In genomic region chrY:15424633-15425259, GRCh38 we compare ENCODE assay signal across 9 cellular contexts.
A peak's percentile ranks its signal among the peaks of the same experiment; 100 is the strongest.
DNase-seq lines count a peak whose midpoint lies in the region; ATAC-seq and TF ChIP-seq lines count a peak whose summit lies in the region.
"Had no signal": no experiment of that assay in that cellular context is flagged by ENCODE, and none has a peak within 500 bp of the region (broad histone marks: within the 10 kb centered on the region; RNA-seq: fewer than 3 reads in every experiment).

No MANE protein-coding gene starts in this region.

- H3K27ac ChIP-seq in lower lobe of right lung: peak overlapping the region; percentile 78
- no peak overlapping the region for H3K27ac ChIP-seq in PC-3 (ENCODE audit: low read length)
- H3K27ac ChIP-seq: epithelial cell of prostate had no signal

- no peaks in the 10 kb centered on the region for H3K79me2 ChIP-seq in PC-3 (ENCODE audit: low read length)

- BruUV-seq in PC-3 (replicated peaks; lab: Mats Ljungman, UMichigan): no TSS peak

- POLR2A ChIA-PET in PC-3 (lab: Charles Lee; ENCODE audit: unreplicated experiment): no interaction called here

- H3K4me1 Mint-ChIP-seq in activated T-helper 17 cell treated with anti-CD3 and anti-CD28 coated beads, Interleukin-2, amount 50 U/mL, for 72 hours: peaks cover 12% of the 10 kb centered on the region

- H3K4me1 ChIP-seq in lower lobe of right lung (no peaks in the 10 kb centered on the region), PC-3 (ENCODE audit: insufficient read depth, low read length) (no peaks in the 10 kb centered on the region)

- no peaks in the 10 kb centered on the region for H3F3A ChIP-seq in PC-3 (ENCODE audit: low read length, unreplicated experiment)

- H4K20me1 ChIP-seq in PC-3 (ENCODE audit: low read length): no peaks in the 10 kb centered on the region

- ATAC-seq in HG02588 (IDR thresholded peaks at IDR 0.05; ENCODE audit: unreplicated experiment): peak; percentile 75
- peak; percentile 56 for ATAC-seq in activated T-helper 17 cell treated with anti-CD3 and anti-CD28 coated beads, Interleukin-2, amount 50 U/mL, for 72 hours (replicated peaks)
- ATAC-seq in lower lobe of right lung: no peak
- no peak for ATAC-seq in PC-3
- no peak for ATAC-seq in HG03039 (IDR thresholded peaks at IDR 0.05; ENCODE audit: unreplicated experiment)

- H3K9me3 Mint-ChIP-seq in activated T-helper 17 cell treated with anti-CD3 and anti-CD28 coated beads, Interleukin-2, amount 50 U/mL, for 72 hours: peaks cover 3% of the 10 kb centered on the region

- peak overlapping the region; percentile 49 for H3K4me3 ChIP-seq in lower lobe of right lung
- H3K4me3 ChIP-seq in PC-3 (ENCODE audit: low read length): no peak overlapping the region

- intact Hi-C loops in lower lobe of right lung (cut with DNase I) (no loop called here), PC-3 (cut with micrococcal nuclease) (no loop called here)

- no peak overlapping the region for H2AFZ ChIP-seq in PC-3 (ENCODE audit: low read length)

- TF ChIP-seq CTCF in lower lobe of right lung (IDR thresholded peaks at IDR 0.05) (no peak), PC-3 (conservative IDR thresholded peaks at IDR 0.05; ENCODE audit: low read depth, low read length) (no peak)

- peak overlapping the region; percentile 86 for H3K27ac Mint-ChIP-seq in activated T-helper 17 cell treated with anti-CD3 and anti-CD28 coated beads, Interleukin-2, amount 50 U/mL, for 72 hours

- no peaks in the 10 kb centered on the region for H3K36me3 Mint-ChIP-seq in activated T-helper 17 cell treated with anti-CD3 and anti-CD28 coated beads, Interleukin-2, amount 50 U/mL, for 72 hours (ENCODE audit: low read depth)

- H3K27me3 ChIP-seq in lower lobe of right lung (ENCODE audit: low read depth) (no peaks in the 10 kb centered on the region), PC-3 (ENCODE audit: low read length) (no peaks in the 10 kb centered on the region)

- CTCF ChIA-PET in PC-3 (lab: Charles Lee): no interaction called here

- in situ Hi-C loops in Caki2 (cut with HindIII; ENCODE audit: low pct_unique_long_range_greater_than_20kb, low sequenced_read_pairs): no loop called here

- H3K27me3 Mint-ChIP-seq in activated T-helper 17 cell treated with anti-CD3 and anti-CD28 coated beads, Interleukin-2, amount 50 U/mL, for 72 hours: no peaks in the 10 kb centered on the region

- peak overlapping the region; percentile 88 for H3K4me3 Mint-ChIP-seq in activated T-helper 17 cell treated with anti-CD3 and anti-CD28 coated beads, Interleukin-2, amount 50 U/mL, for 72 hours

- no peaks in the 10 kb centered on the region for H3K9me2 ChIP-seq in PC-3 (replicated peaks; ENCODE audit: low read length)

- no peaks in the 10 kb centered on the region for H3K9me3 ChIP-seq in lower lobe of right lung
- H3K9me3 ChIP-seq in PC-3 (ENCODE audit: low read length): no peaks in the 10 kb centered on the region

- no peak overlapping the region for H3K9ac ChIP-seq in PC-3 (ENCODE audit: low read length)

- H3K36me3 ChIP-seq in lower lobe of right lung: no peaks in the 10 kb centered on the region
- no peaks in the 10 kb centered on the region for H3K36me3 ChIP-seq in PC-3 (ENCODE audit: low read depth, low read length)

- H3K4me2 ChIP-seq in PC-3 (ENCODE audit: low read length): no peak overlapping the region

- DNase-seq in Caki2 (ENCODE audit: low read depth): peak; percentile 12
- DNase-seq in lower lobe of right lung: no peak
- no peak for DNase-seq in globus pallidus (ENCODE audit: low spot score)
- no peak for DNase-seq in PC-3
- no peak for DNase-seq in NCI-H2081 (lab: John Stamatoyannopoulos, UW)

Comparison
In these comparisons a context has a peak if more than half of its experiments do, and no peak if none do; other contexts are left out.
1. ATAC-seq: peak in HG02588 (single experiment) and activated T-helper 17 cell treated with anti-CD3 and anti-CD28 coated beads, Interleukin-2, amount 50 U/mL, for 72 hours (single experiment); none in lower lobe of right lung (0 of 2), PC-3 (single experiment) and HG03039 (single experiment).